In the genomic region with DNA sequence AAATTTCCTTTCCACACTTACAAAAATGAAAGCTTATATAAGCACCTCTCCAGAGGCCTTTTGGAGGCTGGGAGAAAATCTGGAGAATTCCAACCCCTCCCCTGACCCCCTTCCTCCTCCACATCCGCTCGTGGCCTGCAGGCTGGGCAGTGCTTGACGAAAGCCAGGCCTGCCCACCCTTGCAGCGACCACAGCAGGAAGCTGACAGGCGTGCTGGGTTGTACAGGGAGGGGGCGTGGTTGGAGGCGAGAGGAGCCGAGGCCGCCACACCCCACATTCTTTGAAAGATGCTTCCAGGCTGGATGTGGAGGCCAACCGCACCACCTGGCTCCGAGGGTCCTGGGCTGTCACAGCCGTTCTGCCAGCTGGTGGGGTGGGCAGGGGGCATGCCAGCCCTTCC, we compare ENCODE assay signal across 8 cellular contexts. TPM values are rescaled to one million over a fixed set of nuclear protein-coding genes. Genes with fewer than 3 reads are reported as not detected.
DNase-seq lines count a peak whose midpoint lies in the region; ATAC-seq and TF ChIP-seq lines count a peak whose summit lies in the region.

No MANE protein-coding gene starts in this region.

- H3K27me3 Mint-ChIP-seq in natural killer cell (ENCODE audit: low read depth in 2 of 2) = no peaks in the 10 kb centered on the region

- no peaks in the 10 kb centered on the region for H3K9me3 Mint-ChIP-seq in natural killer cell

- peaks cover 27 to 51% of the 10 kb centered on the region in 2 donors for H3K4me1 Mint-ChIP-seq in natural killer cell

- POLR2A ChIA-PET in GM10248 (lab: Yijun Ruan, JAX) = no interaction called here

- intact Hi-C loops in natural killer cell (cut with micrococcal nuclease) = no loop called here

- peak overlapping the region; percentile 43 for H3K4me3 Mint-ChIP-seq in natural killer cell

- TF ChIP-seq CTCF in GM12865 (IDR thresholded peaks at IDR 0.05; ENCODE audit: insufficient read depth, low read depth, low read length, missing control alignments) = no peak
- no peak for TF ChIP-seq CTCF in natural killer cell (IDR thresholded peaks at IDR 0.05)
- no peak for TF ChIP-seq CTCF in GM10266 (IDR thresholded peaks at IDR 0.05; ENCODE audit: control insufficient read depth, insufficient read depth, low read depth, missing control alignments)
- no peak for TF ChIP-seq CTCF in GM10248 (IDR thresholded peaks at IDR 0.05; ENCODE audit: control extremely low read depth, extremely low read depth, low read depth, missing control alignments)

- CTCF ChIA-PET in GM10248 (lab: Yijun Ruan, JAX) = no interaction called here

- no peaks in the 10 kb centered on the region for H3K36me3 Mint-ChIP-seq in natural killer cell

- no peak overlapping the region for H3K4me3 ChIP-seq in GM12865 (ENCODE audit: low read depth, low read length)

- H3K27ac Mint-ChIP-seq in natural killer cell = peak overlapping the region; percentile 49 to 83

- DNase-seq in GM12865 (ENCODE audit: low read depth) = peak; percentile 57
- peak; percentile 15 for DNase-seq in T-helper 9 cell
- DNase-seq in ecto neural progenitor cell (ENCODE audit: low spot score) = peak; percentile 83
- DNase-seq in natural killer cell = no peak
- no peak for DNase-seq in GM10266 (ENCODE audit: extremely low spot score)
- no peak for DNase-seq in GM10248 (ENCODE audit: extremely low spot score)
- no peak for DNase-seq in NCI-H2081 (lab: John Stamatoyannopoulos, UW)

- ATAC-seq in natural killer cell (peak; percentile 55 to 75 (median 68)), HG03095 (IDR thresholded peaks at IDR 0.05; ENCODE audit: unreplicated experiment) (no peak)

RNA-seq across cellular contexts. Expression of a gene that starts 47.8 kb away (rescaled TPM):
- 1 to 10 TPM; 1.4 to 3.9 (median 2.8) TPM for total RNA-seq in natural killer cell

Comparison
In these comparisons a context has a peak if more than half of its experiments do, and no peak if none do; other contexts are left out.
1. DNase-seq: peak in GM12865 (single experiment), T-helper 9 cell (single experiment) and ecto neural progenitor cell (single experiment); none in natural killer cell (single experiment), GM10266 (single experiment), GM10248 (single experiment) and NCI-H2081 (0 of 2).